Comparison of ENCODE assay signal across 8 cellular contexts in the genomic region with DNA sequence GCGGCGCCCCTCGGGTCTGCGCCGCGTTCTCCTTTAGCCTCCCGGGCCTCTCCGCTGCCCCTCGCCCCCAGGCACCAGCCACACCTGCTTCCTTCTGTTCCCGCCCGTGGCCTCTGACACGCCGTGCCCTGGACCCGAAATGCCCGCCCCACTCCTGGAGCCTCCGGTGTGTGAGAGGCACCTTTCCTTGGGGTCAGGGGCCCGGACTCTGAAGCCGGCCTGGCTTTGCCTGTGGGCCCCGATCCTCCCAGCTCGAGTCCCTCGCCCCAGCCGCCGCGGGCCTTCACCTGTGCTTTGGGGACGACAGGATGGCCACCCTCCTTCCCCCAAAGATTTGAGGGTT. TPM values are rescaled to one million over a fixed set of nuclear protein-coding genes. Genes with fewer than 3 reads are reported as not detected.
DNase-seq lines count a peak whose midpoint lies in the region; ATAC-seq and TF ChIP-seq lines count a peak whose summit lies in the region.

No MANE protein-coding gene starts in this region.

- peak overlapping the region; percentile 91 to 93 for H3K9ac ChIP-seq in colonic mucosa (ENCODE audit: low read depth in 2 of 2, low read length in 2 of 2)
- peak overlapping the region; percentile 81 to 97 for H3K9ac ChIP-seq in mucosa of rectum (ENCODE audit: low read depth in 1 of 2, low read length in 2 of 2)

- no peak for ATAC-seq in foreskin keratinocyte
- ATAC-seq in HG02642 (IDR thresholded peaks at IDR 0.05; ENCODE audit: poor library complexity, unreplicated experiment) = no peak
- no peak for ATAC-seq in HG02798 (IDR thresholded peaks at IDR 0.05; ENCODE audit: poor library complexity, unreplicated experiment)

- H3K27ac ChIP-seq in colonic mucosa (peak overlapping the region; percentile 83), mucosa of rectum (ENCODE audit: low read depth in 2 of 2, low read length in 2 of 2) (peak overlapping the region; percentile 86 to 87), foreskin keratinocyte (no peak overlapping the region)

- H3K27me3 ChIP-seq in colonic mucosa = no peaks in the 10 kb centered on the region
- no peaks in the 10 kb centered on the region for H3K27me3 ChIP-seq in mucosa of rectum (ENCODE audit: control insufficient read depth in 2 of 2, insufficient read depth in 2 of 2, low read length in 2 of 2)
- H3K27me3 ChIP-seq in foreskin keratinocyte = no peaks in the 10 kb centered on the region

- H3K9me3 ChIP-seq in colonic mucosa (no peaks in the 10 kb centered on the region), mucosa of rectum (ENCODE audit: control insufficient read depth in 2 of 2, low read length in 2 of 2) (no peaks in the 10 kb centered on the region)

- H3K36me3 ChIP-seq in colonic mucosa = no peaks in the 10 kb centered on the region
- H3K36me3 ChIP-seq in mucosa of rectum (ENCODE audit: control insufficient read depth in 2 of 2, insufficient read depth in 2 of 2, low read length in 2 of 2) = no peaks in the 10 kb centered on the region

- no peak for TF ChIP-seq CTCF in NB4 (IDR thresholded peaks at IDR 0.05; ENCODE audit: low read depth, low read length)
- no peak for TF ChIP-seq CTCF in colonic mucosa (IDR thresholded peaks at IDR 0.05)
- no peak for TF ChIP-seq CTCF in foreskin keratinocyte (conservative IDR thresholded peaks at IDR 0.05)

- peak; percentile 34 for DNase-seq in activated CD4-positive, CD25-positive, alpha-beta regulatory T cell treated with anti-CD3 and anti-CD28 coated beads, Interleukin-2, amount 50 U/mL, for 72 hours
- no peak for DNase-seq in activated CD4-positive, CD25-positive, alpha-beta regulatory T cell (lab: John Stamatoyannopoulos, UW)
- DNase-seq in NB4 (ENCODE audit: low read depth) (no peak), colonic mucosa (no peak), foreskin keratinocyte (no peak)

- no peak for TF ChIP-seq POLR2A in NB4 (IDR thresholded peaks at IDR 0.05; ENCODE audit: extremely low read depth, insufficient read length)

- peaks cover 4% of the 10 kb centered on the region for H3K4me1 ChIP-seq in colonic mucosa
- H3K4me1 ChIP-seq in mucosa of rectum (ENCODE audit: control insufficient read depth in 2 of 2, insufficient read depth in 2 of 2, low read length in 2 of 2) = peaks cover 5 to 10% of the 10 kb centered on the region in 2 donors
- peaks cover 4% of the 10 kb centered on the region for H3K4me1 ChIP-seq in foreskin keratinocyte

- H3K4me3 ChIP-seq in NB4 (ENCODE audit: low read depth, low read length) (peak overlapping the region; percentile 70), colonic mucosa (peak overlapping the region; percentile 92), mucosa of rectum (ENCODE audit: low read length in 2 of 2) (peak overlapping the region; percentile 84 to 93)

- intact Hi-C loops in colonic mucosa (cut with DNase I) = loop anchor here (10.0 kb wide), 1 partner anchor 106 kb away; no protein-coding TSS in a partner anchor

RNA-seq across cellular contexts. Expression of a gene that starts 0.7 kb away (rescaled TPM):
- total RNA-seq in colonic mucosa (10 to 100 TPM in 1 of 2 donors, 1 to 10 TPM in 1; 5.8 to 11.2 TPM), foreskin keratinocyte (7.5 and 8.0 TPM in 2 replicates)
- 9.0 and 9.2 TPM in 2 replicates for polyA plus RNA-seq in foreskin keratinocyte

RNA-seq across cellular contexts. Expression of a gene that starts 12.4 kb away (rescaled TPM):
- 1 to 10 TPM in 1 of 2 donors, under 1 TPM in 1; 0.32 to 1.1 TPM for total RNA-seq in colonic mucosa
- not detected in 2 replicates for total RNA-seq in foreskin keratinocyte
- polyA plus RNA-seq in foreskin keratinocyte = under 0.01 TPM in 1 of 2 replicates, not detected in the other

RNA-seq across cellular contexts. Expression of a gene that starts 17.1 kb away (rescaled TPM):
- total RNA-seq in colonic mucosa (100 to 1,000 TPM; 124 to 149 TPM), foreskin keratinocyte (14.7 and 15.6 TPM in 2 replicates)
- polyA plus RNA-seq in foreskin keratinocyte = 10.8 and 11.7 TPM in 2 replicates

RNA-seq across cellular contexts. Expression of a gene that starts 45.9 kb away (rescaled TPM):
- 10 to 100 TPM in 1 of 2 donors, 1 to 10 TPM in 1; 7.8 to 38.8 TPM for total RNA-seq in colonic mucosa
- total RNA-seq in foreskin keratinocyte = 23.8 and 28.6 TPM in 2 replicates
- 11.4 and 16.6 TPM in 2 replicates for polyA plus RNA-seq in foreskin keratinocyte
